ENCODE assay signal across 29 cellular contexts in genomic region chr20:5141615-5142014, GRCh38. TPM values are rescaled to one million over a fixed set of nuclear protein-coding genes. Genes with fewer than 3 reads are reported as not detected.
DNase-seq lines count a peak whose midpoint lies in the region; ATAC-seq and TF ChIP-seq lines count a peak whose summit lies in the region.
"Had no signal": no experiment of that assay in that cellular context is flagged by ENCODE, and none has a peak within 500 bp of the region (broad histone marks: within the 10 kb centered on the region; RNA-seq: fewer than 3 reads in every experiment).

No MANE protein-coding gene starts in this region.

- ATAC-seq in WTC11 (no peak), HG03378 (IDR thresholded peaks at IDR 0.05; ENCODE audit: unreplicated experiment) (no peak), HG02981 (IDR thresholded peaks at IDR 0.05; ENCODE audit: unreplicated experiment) (no peak)
- ATAC-seq: GM23338, PC-3 had no signal

- H2BK15ac ChIP-seq in mesendoderm (replicated peaks; ENCODE audit: low read depth), result no peak overlapping the region

- CTCF ChIA-PET in WTC11 (lab: Charles Lee), result interaction anchor here (1.2 to 3.4 kb wide), 3 partner anchors 15 to 50 kb away, joined by 4 to 16 read pairs (median 6); partner anchors contain the start of gene CDS2

- no peaks in the 10 kb centered on the region for H3K27me3 ChIP-seq in mesendoderm (ENCODE audit: insufficient read depth, low read length, poor library complexity)

- H3K4me3 ChIP-seq in mesendoderm (ENCODE audit: low read length), result no peak overlapping the region
- H3K4me3 ChIP-seq: GM23338, lung, prostate gland had no signal

- H3K27me3 Mint-ChIP-seq in WTC11 (ENCODE audit: low read depth) (no peaks in the 10 kb centered on the region), nephron progenitor cell (ENCODE audit: low read depth, poor library complexity) (peaks cover 4% of the 10 kb centered on the region)
- H3K27me3 Mint-ChIP-seq: stimulated activated naive CD8-positive, alpha-beta T cell treated with anti-CD3 and anti-CD28 coated beads, Interleukin-15, Interleukin-2, amounts not matched to agents 100 ng/mL and 50 ng/mL, for 24 hours; type B pancreatic cell had no signal

- no peak overlapping the region for H4K5ac ChIP-seq in mesendoderm (ENCODE audit: low read length)

- no peak overlapping the region for H3K18ac ChIP-seq in mesendoderm (ENCODE audit: low read length)

- H2BK5ac ChIP-seq in mesendoderm (ENCODE audit: low read length), result no peak overlapping the region

- DNase-seq in Ammon's horn (ENCODE audit: low spot score) (peak; percentile 77), WTC11 (ENCODE audit: low spot score) (no peak), head of caudate nucleus (peak in 29 of 42 donors; percentile 24 to 77 (median 46)), nephron progenitor cell (no peak), A172 (ENCODE audit: low spot score) (no peak), mesendoderm (no peak)
- DNase-seq: ACHN; activated CD4-positive, alpha-beta T cell treated with anti-CD3 and anti-CD28 coated beads for 48 hours; activated CD8-positive, alpha-beta memory T cell treated with anti-CD3 and anti-CD28 coated beads for 24 hours; activated gamma-delta T cell treated with Interleukin-2 at 50 U/mL for 16 hours; activated T-cell treated with anti-CD3 and anti-CD28 coated beads, Interleukin-2, amount 50 U/mL, for 1 hour; Calu3; cerebellar nuclear complex; DMS79 treated with DMSO at 0.1 percent for 48 hours; HFFc6; Kasumi-1; NCI-H146; NCI-H510A treated with DMSO at 0.1 percent for 48 hours; NK-92 treated with Interleukin-12 subunit alpha and Interleukin-12 subunit beta, amount 100 ng/mL, for 24 hours; PC-3; T-helper 9 cell had no signal

- no peak overlapping the region for H3K56ac ChIP-seq in mesendoderm (ENCODE audit: low read length)

- no peak overlapping the region for H2AK5ac ChIP-seq in mesendoderm (ENCODE audit: low read length)

- peaks cover 14% of the 10 kb centered on the region for H3K79me1 ChIP-seq in mesendoderm (ENCODE audit: low read length)

- no peak overlapping the region for H2BK120ac ChIP-seq in mesendoderm (ENCODE audit: low read depth, low read length)

- H3K4me1 Mint-ChIP-seq in WTC11 (peaks cover 2% of the 10 kb centered on the region), nephron progenitor cell (peaks cover 30% of the 10 kb centered on the region)

- H3K27ac ChIP-seq in mesendoderm (ENCODE audit: low read depth, low read length), result no peak overlapping the region
- H3K27ac ChIP-seq: prostate gland, VCaP had no signal

- H3K79me2 ChIP-seq in mesendoderm (ENCODE audit: control insufficient read depth, insufficient read depth, low read length), result peaks cover 13% of the 10 kb centered on the region

- H3K4ac ChIP-seq in mesendoderm (ENCODE audit: low read depth, low read length), result no peak overlapping the region

- H3K9me3 Mint-ChIP-seq in WTC11 (no peaks in the 10 kb centered on the region), nephron progenitor cell (no peaks in the 10 kb centered on the region)
- H3K9me3 Mint-ChIP-seq: GM23338; HFFc6; stimulated activated naive CD8-positive, alpha-beta T cell treated with anti-CD3 and anti-CD28 coated beads, Interleukin-15, Interleukin-2, amounts not matched to agents 100 ng/mL and 50 ng/mL, for 24 hours; type B pancreatic cell had no signal

- no peak overlapping the region for H3K23ac ChIP-seq in mesendoderm (ENCODE audit: low read length)

- no peak overlapping the region for H3K9ac ChIP-seq in mesendoderm (ENCODE audit: low read length)

- no peaks in the 10 kb centered on the region for H3K36me3 ChIP-seq in mesendoderm (ENCODE audit: control insufficient read depth, insufficient read depth, low read length)
- H3K36me3 ChIP-seq: prostate gland had no signal

- H3K36me3 Mint-ChIP-seq in WTC11 (no peaks in the 10 kb centered on the region), nephron progenitor cell (ENCODE audit: low read depth) (peaks cover 14% of the 10 kb centered on the region)
- H3K36me3 Mint-ChIP-seq: type B pancreatic cell had no signal

- H4K8ac ChIP-seq in mesendoderm (ENCODE audit: low read depth, low read length), result no peak overlapping the region

- H3K27ac Mint-ChIP-seq in WTC11 (0 out of 2 replicates have a peak overlapping the region, but pooled peaks have one; percentile 22), nephron progenitor cell (peak overlapping the region; percentile 49)
- H3K27ac Mint-ChIP-seq: GM23338; HFFc6; stimulated activated naive CD8-positive, alpha-beta T cell treated with anti-CD3 and anti-CD28 coated beads, Interleukin-15, Interleukin-2, amounts not matched to agents 100 ng/mL and 50 ng/mL, for 24 hours; type B pancreatic cell had no signal

- H3K4me3 Mint-ChIP-seq in WTC11 (no peak overlapping the region), nephron progenitor cell (no peak overlapping the region)
- H3K4me3 Mint-ChIP-seq: GM23338; HFFc6; stimulated activated naive CD8-positive, alpha-beta T cell treated with anti-CD3 and anti-CD28 coated beads, Interleukin-15, Interleukin-2, amounts not matched to agents 100 ng/mL and 50 ng/mL, for 24 hours; type B pancreatic cell had no signal

- WGBS in mesendoderm (ENCODE audit: extremely low coverage, insufficient coverage, low lambda C conversion rate), result no CpG with 5 or more reads among the region's 2 CpGs

- POLR2A ChIA-PET in WTC11 (lab: Charles Lee), result no interaction called here

- intact Hi-C loops in head of caudate nucleus (cut with DNase I), result no loop called here

- no peak overlapping the region for H3K4me2 ChIP-seq in mesendoderm (ENCODE audit: low read length)
- H3K4me2 ChIP-seq: GM23338 had no signal

- no peaks in the 10 kb centered on the region for H3K4me1 ChIP-seq in mesendoderm (ENCODE audit: control insufficient read depth, low read depth, low read length)
- H3K4me1 ChIP-seq: prostate gland had no signal

- TF ChIP-seq CTCF in WTC11 (IDR thresholded peaks at IDR 0.05) (no peak), nephron progenitor cell (IDR thresholded peaks at IDR 0.05) (no peak)

TF ChIP-seq in WTC11, 78 proteins besides CTCF, POLR2A, EP300 and RAD21:
- TF ChIP-seq ESRRA (CRISPR knock-in tag; IDR thresholded peaks at IDR 0.05; ENCODE audit: borderline replicate concordance) (no peak), ATF1 (CRISPR knock-in tag; IDR thresholded peaks at IDR 0.05) (no peak)

RNA-seq across cellular contexts. Expression of gene CDS2, which starts 14.8 kb away (rescaled TPM):
- total RNA-seq in WTC11 (2021), result 49.1 to 56.6 TPM (median 54.9 TPM) in 3 replicates
- total RNA-seq in A172 (2014; rRNA removed; shearing (Covaris generic)), result 21.9 and 35.8 TPM in 2 replicates
- polyA plus RNA-seq in mesendoderm (2013, experiment 1 of 2), result 26.4 TPM
- polyA plus RNA-seq in mesendoderm (2013, experiment 2 of 2), result 25.4 TPM

RNA-seq across cellular contexts. Expression of gene PCNA, which starts 21.9 kb away (rescaled TPM):
- total RNA-seq in WTC11 (2021), result 239 to 262 TPM (median 240 TPM) in 3 replicates
- 524 and 529 TPM in 2 replicates for total RNA-seq in A172 (2014; rRNA removed; shearing (Covaris generic))
- polyA plus RNA-seq in mesendoderm (2013, experiment 1 of 2), result 273 TPM
- polyA plus RNA-seq in mesendoderm (2013, experiment 2 of 2), result 276 TPM

RNA-seq across cellular contexts. Expression of gene TMEM230, which starts 28.7 kb away (rescaled TPM):
- 72.7 to 78.4 TPM (median 73.9 TPM) in 3 replicates for total RNA-seq in WTC11 (2021)
- 129 and 146 TPM in 2 replicates for total RNA-seq in A172 (2014; rRNA removed; shearing (Covaris generic))
- polyA plus RNA-seq in mesendoderm (2013, experiment 1 of 2), result 92.8 TPM
- 98.8 TPM for polyA plus RNA-seq in mesendoderm (2013, experiment 2 of 2)

Comparison
In these comparisons a context has a peak if more than half of its experiments do, and no peak if none do; other contexts are left out.
1. DNase-seq: peak in Ammon's horn (single experiment) and head of caudate nucleus (29 of 42); none in WTC11 (single experiment), nephron progenitor cell (single experiment), A172 (single experiment) and mesendoderm (single experiment).